Comparison of ENCODE assay signal across 24 cellular contexts in the genomic region with DNA sequence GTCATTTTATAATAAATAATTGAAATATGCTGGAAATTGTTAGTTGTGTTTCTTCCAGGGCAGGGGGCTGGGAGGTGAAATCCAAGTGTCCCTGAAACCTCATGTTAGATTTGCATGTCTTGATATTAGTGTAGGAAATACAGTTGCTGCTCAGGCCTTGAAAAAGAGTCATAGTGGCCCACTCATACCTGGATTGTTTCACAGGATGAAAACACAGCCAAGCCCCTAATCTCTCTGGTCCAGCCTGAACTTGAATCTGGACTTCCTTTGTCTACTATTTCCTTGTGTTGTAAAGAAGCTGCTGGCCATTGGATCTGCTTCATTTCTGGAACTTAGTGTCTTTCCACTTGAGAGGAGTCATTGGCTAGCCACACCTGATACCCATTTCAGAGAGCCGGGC.
"Had no signal": no experiment of that assay in that cellular context is flagged by ENCODE, and none has a peak within 500 bp of the region (broad histone marks: within the 10 kb centered on the region; RNA-seq: fewer than 3 reads in every experiment).

No MANE protein-coding gene starts in this region.

- H3K9me3 ChIP-seq: gastroesophageal sphincter, neutrophil, ovary, prostate gland, right atrium auricular region, spleen, tibial artery had no signal

- DNase-seq: activated CD4-positive, alpha-beta T cell treated with anti-CD3 and anti-CD28 coated beads for 1 hour; activated CD4-positive, alpha-beta T cell treated with anti-CD3 and anti-CD28 coated beads, Interleukin-2, amount 50 U/mL, for 4 hours; activated gamma-delta T cell; activated naive CD8-positive, alpha-beta T cell treated with anti-CD3 and anti-CD28 coated beads for 36 hours; head of caudate nucleus; hypothalamus; left ventricle myocardium superior; ovary; spleen; stimulated activated CD4-positive, alpha-beta T cell treated with anti-CD3 and anti-CD28 coated beads, Interleukin-4, amount 100 ng/mL, for 1 hour; stimulated activated naive CD4-positive, alpha-beta T cell treated with Interleukin-2 at 50 U/mL for 16 hours; T-cell; tibial artery had no signal

- H3K4me1 ChIP-seq: gastroesophageal sphincter, prostate gland, right atrium auricular region, tibial artery had no signal

- H3K27me3 ChIP-seq: gastroesophageal sphincter, neutrophil, ovary, right atrium auricular region, spleen, tibial artery had no signal

- H3K4me1 Mint-ChIP-seq: memory B cell had no signal

- H3K27me3 Mint-ChIP-seq: activated naive CD8-positive, alpha-beta T cell treated with anti-CD3 and anti-CD28 coated beads for 36 hours; T-cell had no signal

- H3K36me3 Mint-ChIP-seq: activated naive CD8-positive, alpha-beta T cell treated with anti-CD3 and anti-CD28 coated beads for 36 hours; memory B cell; T-cell had no signal

- H3K27ac Mint-ChIP-seq: activated naive CD8-positive, alpha-beta T cell treated with anti-CD3 and anti-CD28 coated beads for 36 hours; memory B cell; nephron; T-cell; T-helper 2 cell treated with Interferon-gamma antibody and Interleukin-4, amounts not matched to agents 5 μg/mL and 100 μg/mL, for 36 hours had no signal

- H3K9me3 Mint-ChIP-seq: activated naive CD8-positive, alpha-beta T cell treated with anti-CD3 and anti-CD28 coated beads for 36 hours; memory B cell; nephron; T-cell; T-helper 2 cell treated with Interferon-gamma antibody and Interleukin-4, amounts not matched to agents 5 μg/mL and 100 μg/mL, for 36 hours had no signal

- H3K4me3 Mint-ChIP-seq: activated naive CD8-positive, alpha-beta T cell treated with anti-CD3 and anti-CD28 coated beads for 36 hours; memory B cell; nephron; T-cell; T-helper 2 cell treated with Interferon-gamma antibody and Interleukin-4, amounts not matched to agents 5 μg/mL and 100 μg/mL, for 36 hours had no signal

- FAIRE-seq: astrocyte, urothelium cell line had no signal

- ATAC-seq: gastroesophageal sphincter, left ventricle myocardium superior, T-cell had no signal

- H3K4me3 ChIP-seq: coronary artery, gastroesophageal sphincter, ovary, prostate gland, right atrium auricular region, spleen, tibial artery had no signal

- H3K27ac ChIP-seq: coronary artery, gastroesophageal sphincter, neutrophil, ovary, prostate gland, right atrium auricular region, spleen, tibial artery, VCaP had no signal

- H3K36me3 ChIP-seq: gastroesophageal sphincter, neutrophil, ovary, prostate gland, right atrium auricular region, spleen, tibial artery had no signal
